24 cellular contexts compared by ENCODE assay signal in the genomic region with DNA sequence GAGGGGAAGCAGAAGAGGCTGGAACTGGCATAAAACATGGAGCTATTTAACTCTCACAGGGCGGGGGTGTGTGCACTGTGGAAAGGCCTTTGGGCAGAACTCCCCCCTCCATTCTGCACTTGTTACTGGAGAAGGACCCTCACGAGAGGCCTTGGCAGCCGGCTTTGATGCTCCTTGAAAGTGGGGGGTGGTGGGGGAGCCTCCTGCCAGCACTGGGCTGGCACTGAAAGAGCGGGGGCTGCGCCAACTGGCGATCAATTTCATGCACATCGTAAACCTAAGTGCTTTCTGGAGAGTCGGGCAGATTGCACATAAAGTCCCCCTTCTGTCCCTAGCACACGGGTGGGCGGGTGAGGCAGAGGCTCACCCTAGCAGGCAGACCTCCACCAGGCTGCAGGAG. TPM values are rescaled to one million over a fixed set of nuclear protein-coding genes. Genes with fewer than 3 reads are reported as not detected.
A peak's percentile ranks its signal among the peaks of the same experiment; 100 is the strongest.
DNase-seq lines count a peak whose midpoint lies in the region; ATAC-seq and TF ChIP-seq lines count a peak whose summit lies in the region.
"Had no signal": no experiment of that assay in that cellular context is flagged by ENCODE, and none has a peak within 500 bp of the region (broad histone marks: within the 10 kb centered on the region; RNA-seq: fewer than 3 reads in every experiment).

No MANE protein-coding gene starts in this region.

- no peaks in the 10 kb centered on the region for H3K36me3 Mint-ChIP-seq in nephron progenitor cell (ENCODE audit: low read depth)
- H3K36me3 Mint-ChIP-seq: CD8-positive, alpha-beta T cell; immature natural killer cell; stimulated activated effector memory CD8-positive, alpha-beta T cell treated with anti-CD3 and anti-CD28 coated beads, Interleukin-12 subunit alpha, Interleukin-12 subunit beta, amount 100 ng/mL, for 72 hours had no signal

- TF ChIP-seq CTCF in nephron progenitor cell (IDR thresholded peaks at IDR 0.05) (no peak), heart right ventricle (IDR thresholded peaks at IDR 0.05) (no peak)

- H3K36me3 ChIP-seq in heart right ventricle: no peaks in the 10 kb centered on the region
- H3K36me3 ChIP-seq: BE2C, colonic mucosa, transverse colon had no signal

- peak overlapping the region; percentile 11 for H3K4me3 Mint-ChIP-seq in nephron progenitor cell
- H3K4me3 Mint-ChIP-seq: activated T-cell treated with anti-CD3 and anti-CD28 coated beads, Interleukin-2, amount 50 U/mL, for 4 hours; CD8-positive, alpha-beta T cell; immature natural killer cell; nephron; stimulated activated effector memory CD8-positive, alpha-beta T cell treated with anti-CD3 and anti-CD28 coated beads, Interleukin-12 subunit alpha, Interleukin-12 subunit beta, amount 100 ng/mL, for 72 hours; T-helper 1 cell treated with Interleukin-12 subunit alpha and Interleukin-12 subunit beta and Interleukin-4 antibody, amounts not matched to agents 30 μg/mL and 1 μg/mL, for 36 hours had no signal

- H3K9me3 ChIP-seq in heart right ventricle: no peaks in the 10 kb centered on the region
- H3K9me3 ChIP-seq: BE2C, colonic mucosa, SK-N-SH, transverse colon had no signal

- 88 to 90% methylated on average over 10 of the region's 10 CpGs for WGBS in heart right ventricle, 2 donors

- DNase-seq in NCI-H345 (lab: John Stamatoyannopoulos, UW): peak; percentile 23
- no peak for DNase-seq in NCI-H345 treated with DMSO at 0.1 percent for 48 hours (lab: John Stamatoyannopoulos, UW; ENCODE audit: unreplicated experiment)
- DNase-seq in NCI-H128 (lab: John Stamatoyannopoulos, UW; ENCODE audit: unreplicated experiment): peak; percentile 76
- DNase-seq in NCI-H2171 treated with DMSO at 0.1 percent for 48 hours (lab: John Stamatoyannopoulos, UW): peak; percentile 95
- no peak for DNase-seq in nephron progenitor cell
- DNase-seq in effector CD8-positive, alpha-beta T cell (lab: John Stamatoyannopoulos, UW): no peak
- no peak for DNase-seq in heart right ventricle
- no peak for DNase-seq in amniotic stem cell (lab: John Stamatoyannopoulos, UW)
- DNase-seq: activated T-cell treated with anti-CD3 and anti-CD28 coated beads, Interleukin-2, amount 50 U/mL, for 4 hours; BE2C; CD8-positive, alpha-beta T cell; colonic mucosa; effector CD4-positive, alpha-beta T cell; H7; immature natural killer cell; left cardiac atrium; mammary epithelial cell; NCI-H146; SK-N-SH; transverse colon had no signal

- no peak overlapping the region for H3K27ac Mint-ChIP-seq in nephron progenitor cell
- H3K27ac Mint-ChIP-seq: CD8-positive, alpha-beta T cell; immature natural killer cell; stimulated activated effector memory CD8-positive, alpha-beta T cell treated with anti-CD3 and anti-CD28 coated beads, Interleukin-12 subunit alpha, Interleukin-12 subunit beta, amount 100 ng/mL, for 72 hours; T-helper 1 cell treated with Interleukin-12 subunit alpha and Interleukin-12 subunit beta and Interleukin-4 antibody, amounts not matched to agents 30 μg/mL and 1 μg/mL, for 36 hours had no signal

- no peak overlapping the region for H3K4me3 ChIP-seq in heart right ventricle
- H3K4me3 ChIP-seq: colonic mucosa, K562, transverse colon had no signal

- H3K9me3 Mint-ChIP-seq in nephron progenitor cell: no peaks in the 10 kb centered on the region
- H3K9me3 Mint-ChIP-seq: activated T-cell treated with anti-CD3 and anti-CD28 coated beads, Interleukin-2, amount 50 U/mL, for 4 hours; CD8-positive, alpha-beta T cell; immature natural killer cell; nephron; stimulated activated effector memory CD8-positive, alpha-beta T cell treated with anti-CD3 and anti-CD28 coated beads, Interleukin-12 subunit alpha, Interleukin-12 subunit beta, amount 100 ng/mL, for 72 hours; T-helper 1 cell treated with Interleukin-12 subunit alpha and Interleukin-12 subunit beta and Interleukin-4 antibody, amounts not matched to agents 30 μg/mL and 1 μg/mL, for 36 hours had no signal

- peaks cover 0 to 23% (median 0%) of the 10 kb centered on the region in 7 donors for H3K27me3 ChIP-seq in heart right ventricle
- H3K27me3 ChIP-seq: BE2C, colonic mucosa had no signal

- H3K27ac ChIP-seq in heart right ventricle: no peak overlapping the region
- H3K27ac ChIP-seq: colonic mucosa, transverse colon had no signal

- peaks cover 79% of the 10 kb centered on the region for H3K4me1 Mint-ChIP-seq in nephron progenitor cell

- peaks cover 6 to 47% (median 21%) of the 10 kb centered on the region in 9 donors for H3K4me1 ChIP-seq in heart right ventricle
- H3K4me1 ChIP-seq: colonic mucosa had no signal

- intact Hi-C loops in heart right ventricle (cut with DNase I): no loop called here

- H3K27me3 Mint-ChIP-seq in nephron progenitor cell (ENCODE audit: low read depth, poor library complexity): peaks cover 35% of the 10 kb centered on the region

- ATAC-seq in heart right ventricle: no peak
- ATAC-seq: activated T-cell treated with anti-CD3 and anti-CD28 coated beads, Interleukin-2, amount 50 U/mL, for 4 hours; CD8-positive, alpha-beta T cell; K562; left cardiac atrium; stimulated activated effector memory CD8-positive, alpha-beta T cell treated with anti-CD3 and anti-CD28 coated beads, Interleukin-12 subunit alpha, Interleukin-12 subunit beta, amount 100 ng/mL, for 72 hours had no signal

RNA-seq across cellular contexts. Expression of gene FOXO6, which starts 28.9 kb away (rescaled TPM):
- total RNA-seq in heart right ventricle: 1 to 10 TPM in 8 of 10 donors, under 1 TPM in 2; 0.30 to 2.6 (median 1.4) TPM
- under 1 TPM; 0.77 to 0.95 TPM for polyA plus RNA-seq in heart right ventricle
- polyA plus RNA-seq: immature natural killer cell, mammary epithelial cell had no signal

Comparison
In these comparisons a context has a peak if more than half of its experiments do, and no peak if none do; other contexts are left out.
1. DNase-seq: peak in NCI-H345 (single experiment), NCI-H128 (single experiment) and NCI-H2171 treated with DMSO at 0.1 percent for 48 hours (single experiment); none in NCI-H345 treated with DMSO at 0.1 percent for 48 hours (single experiment), nephron progenitor cell (single experiment), effector CD8-positive, alpha-beta T cell (single experiment), heart right ventricle (0 of 2) and amniotic stem cell (single experiment).